ENCODE assay signal across 22 cellular contexts in the genomic region with DNA sequence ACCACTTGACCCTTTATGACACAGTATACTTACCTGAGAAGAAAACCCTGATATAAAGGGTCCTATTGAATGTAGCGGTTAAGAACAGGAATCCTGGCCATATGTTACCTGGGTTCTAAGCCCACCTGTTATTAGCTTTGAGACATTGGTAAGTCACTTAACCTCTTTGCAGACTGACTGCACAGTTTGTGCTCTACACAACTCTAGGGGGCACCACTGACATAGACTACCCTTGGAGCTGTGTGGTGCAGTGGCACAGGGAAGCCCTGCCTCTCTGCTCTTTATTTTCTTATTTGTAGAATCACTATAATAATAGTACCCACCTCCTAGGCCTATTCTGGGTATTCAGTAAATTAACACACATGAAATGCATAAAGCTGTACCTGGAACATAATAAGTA.
"Had no signal": no experiment of that assay in that cellular context is flagged by ENCODE, and none has a peak within 500 bp of the region (broad histone marks: within the 10 kb centered on the region; RNA-seq: fewer than 3 reads in every experiment).

No MANE protein-coding gene starts in this region.

- H3K27me3 ChIP-seq: colonic mucosa, pancreas, thyroid gland had no signal

- H3K27ac ChIP-seq: colonic mucosa, epithelial cell of prostate, gastroesophageal sphincter, pancreas, psoas muscle, thyroid gland, upper lobe of right lung, WERI-Rb-1 had no signal

- H3K36me3 ChIP-seq: colonic mucosa, gastroesophageal sphincter, pancreas, thyroid gland, upper lobe of right lung, WERI-Rb-1 had no signal

- H3K4me1 ChIP-seq: colonic mucosa, gastroesophageal sphincter, pancreas, psoas muscle, thyroid gland, upper lobe of right lung had no signal

- H3K4me3 ChIP-seq: colonic mucosa, gastroesophageal sphincter, pancreas, psoas muscle, thyroid gland, upper lobe of right lung had no signal

- DNase-seq: activated CD4-positive, alpha-beta T cell treated with anti-CD3 and anti-CD28 coated beads, Interleukin-2, amount 10 ng/mL, durations not matched to agents 7 days and 5 days; activated CD4-positive, CD25-positive, alpha-beta regulatory T cell treated with anti-CD3 and anti-CD28 coated beads, Interleukin-2, amount 50 U/mL, for 72 hours; activated CD8-positive, alpha-beta memory T cell treated with anti-CD3 and anti-CD28 coated beads, Interleukin-2, amount 10 ng/mL, durations not matched to agents 7 days and 5 days; activated CD8-positive, alpha-beta T cell treated with anti-CD3 and anti-CD28 coated beads for 36 hours; activated effector memory CD4-positive, alpha-beta T cell treated with anti-CD3 and anti-CD28 coated beads, Interleukin-2, amount 50 U/mL, for 16 hours; activated naive CD4-positive, alpha-beta T cell treated with anti-CD3 and anti-CD28 coated beads, Interleukin-2, amount 10 ng/mL, durations not matched to agents 7 days and 5 days; activated T-cell treated with anti-CD3 and anti-CD28 coated beads for 4 hours; amygdala; colonic mucosa; hypothalamus; left ventricle myocardium superior; pancreas; psoas muscle; right cardiac atrium; stimulated activated CD4-positive, alpha-beta T cell treated with anti-CD3 and anti-CD28 coated beads, Interleukin-12 subunit alpha, Interleukin-12 subunit beta, amount 100 ng/mL, for 4 hours; stimulated activated CD4-positive, alpha-beta T cell treated with anti-CD3 and anti-CD28 coated beads, Interleukin-4, amount 100 ng/mL, for 4 hours; stimulated activated naive CD8-positive, alpha-beta T cell treated with anti-CD3 and anti-CD28 coated beads, Interleukin-15, Interleukin-2, amounts not matched to agents 100 U/mL and 50 U/mL, for 24 hours; thyroid gland; upper lobe of right lung; WERI-Rb-1 had no signal

- H3K9me3 ChIP-seq: colonic mucosa, gastroesophageal sphincter, pancreas, psoas muscle, thyroid gland, upper lobe of right lung had no signal
